ENCODE assay signal across 19 cellular contexts in the genomic region with DNA sequence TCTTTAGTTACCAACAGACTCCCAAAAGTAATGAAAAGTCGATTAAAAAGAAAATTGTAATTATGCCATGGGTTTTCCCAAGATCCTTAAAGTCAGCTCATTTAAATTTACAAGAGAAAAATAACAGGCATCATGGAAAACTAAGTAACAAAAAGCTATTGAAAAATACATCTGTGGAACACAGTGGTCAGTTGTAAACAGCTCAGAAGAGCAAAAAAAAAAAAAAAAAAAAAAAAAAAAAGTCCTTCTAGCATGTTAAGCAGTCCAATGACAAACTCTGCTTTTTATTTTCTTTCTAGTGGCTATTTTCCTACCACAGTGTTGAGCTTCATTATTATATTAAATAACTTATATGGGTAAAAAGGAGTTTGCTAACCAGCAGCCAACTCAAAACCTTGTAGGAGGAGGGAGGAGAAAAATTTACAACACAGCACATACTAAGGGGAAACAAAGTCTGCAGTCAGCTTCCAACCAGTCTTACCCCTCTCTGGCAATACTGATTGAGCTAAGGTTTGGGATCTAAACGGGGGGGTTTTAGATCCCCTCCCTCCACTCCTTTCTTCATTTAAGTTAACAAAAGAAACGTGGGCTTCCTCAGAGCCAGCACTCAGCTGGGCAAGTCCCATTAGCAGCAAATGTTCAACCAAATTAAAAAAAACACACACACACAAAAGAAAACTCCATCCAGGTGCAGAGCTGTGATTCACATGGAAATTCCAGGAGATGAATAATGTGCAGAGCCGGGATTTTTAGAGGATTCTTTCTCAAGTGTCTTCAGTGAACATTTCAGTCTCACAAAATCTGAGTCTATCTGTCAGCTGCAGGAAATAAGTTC. TPM values are rescaled to one million over a fixed set of nuclear protein-coding genes. Genes with fewer than 3 reads are reported as not detected.
DNase-seq lines count a peak whose midpoint lies in the region; ATAC-seq and TF ChIP-seq lines count a peak whose summit lies in the region.
"Had no signal": no experiment of that assay in that cellular context is flagged by ENCODE, and none has a peak within 500 bp of the region (broad histone marks: within the 10 kb centered on the region; RNA-seq: fewer than 3 reads in every experiment).

No MANE protein-coding gene starts in this region.

- BruUV-seq in MCF 10A (replicated peaks; lab: Mats Ljungman, UMichigan): no TSS peak

- TF ChIP-seq CTCF in MCF 10A (IDR thresholded peaks at IDR 0.05; ENCODE audit: unreplicated experiment) (no peak), breast epithelium (IDR thresholded peaks at IDR 0.05) (no peak), neural crest cell (conservative IDR thresholded peaks at IDR 0.05) (no peak), natural killer cell (IDR thresholded peaks at IDR 0.05) (no peak)

- H3K27me3 ChIP-seq in breast epithelium: no peaks in the 10 kb centered on the region

- H3K4me1 ChIP-seq in breast epithelium: no peaks in the 10 kb centered on the region

- H3K4me1 Mint-ChIP-seq in MCF 10A (ENCODE audit: insufficient read depth, unreplicated experiment) (peaks cover 25% of the 10 kb centered on the region), neural crest cell (peaks cover 46% of the 10 kb centered on the region), natural killer cell (no peaks in the 10 kb centered on the region)

- H3K27ac ChIP-seq in breast epithelium: no peak overlapping the region
- H3K27ac ChIP-seq: thoracic aorta had no signal

- H3K4me3 ChIP-seq in breast epithelium: no peak overlapping the region
- H3K4me3 ChIP-seq: thoracic aorta had no signal

- H3K36me3 Mint-ChIP-seq in MCF 10A (ENCODE audit: insufficient read depth, unreplicated experiment): peaks cover 4% of the 10 kb centered on the region
- H3K36me3 Mint-ChIP-seq in neural crest cell (ENCODE audit: low read depth): peaks cover 4% of the 10 kb centered on the region
- peaks cover 27% of the 10 kb centered on the region for H3K36me3 Mint-ChIP-seq in natural killer cell

- CTCF ChIA-PET in MCF 10A (lab: Yijun Ruan, JAX): interaction anchor here (0.6 to 3.9 kb wide), 11 partner anchors 10 to 1376 kb away, joined by 3 to 13 read pairs (median 4); no protein-coding TSS in a partner anchor

- H3K9me3 ChIP-seq in breast epithelium: no peaks in the 10 kb centered on the region
- H3K9me3 ChIP-seq: SK-N-SH, thoracic aorta had no signal

- no peak for ATAC-seq in GM19023 (IDR thresholded peaks at IDR 0.05; ENCODE audit: unreplicated experiment)
- no peak for ATAC-seq in natural killer cell

- no peaks in the 10 kb centered on the region for H3K9me3 Mint-ChIP-seq in MCF 10A (ENCODE audit: unreplicated experiment)
- peaks cover 3% of the 10 kb centered on the region for H3K9me3 Mint-ChIP-seq in neural crest cell
- no peaks in the 10 kb centered on the region for H3K9me3 Mint-ChIP-seq in natural killer cell

- intact Hi-C loops in MCF 10A (cut with micrococcal nuclease) (no loop called here), breast epithelium (cut with DNase I; ENCODE audit: low total_unique reads) (no loop called here), natural killer cell (cut with micrococcal nuclease) (no loop called here)

- H3K27ac Mint-ChIP-seq in MCF 10A (ENCODE audit: low read depth, unreplicated experiment): peak overlapping the region; percentile 94
- H3K27ac Mint-ChIP-seq in neural crest cell (ENCODE audit: unreplicated experiment): peak overlapping the region; percentile 95
- H3K27ac Mint-ChIP-seq in natural killer cell: no peak overlapping the region
- H3K27ac Mint-ChIP-seq: activated naive CD8-positive, alpha-beta T cell treated with anti-CD3 and anti-CD28 coated beads for 36 hours had no signal

- H3K4me3 Mint-ChIP-seq in MCF 10A (ENCODE audit: unreplicated experiment) (peak overlapping the region; percentile 35), neural crest cell (peak overlapping the region; percentile 6), natural killer cell (no peak overlapping the region)
- H3K4me3 Mint-ChIP-seq: activated naive CD8-positive, alpha-beta T cell treated with anti-CD3 and anti-CD28 coated beads for 36 hours; CD14-positive monocyte had no signal

- no peaks in the 10 kb centered on the region for H3K27me3 Mint-ChIP-seq in MCF 10A (ENCODE audit: insufficient read depth, unreplicated experiment)
- H3K27me3 Mint-ChIP-seq in neural crest cell (ENCODE audit: low read depth): no peaks in the 10 kb centered on the region
- H3K27me3 Mint-ChIP-seq in natural killer cell (ENCODE audit: low read depth in 2 of 2): no peaks in the 10 kb centered on the region
- H3K27me3 Mint-ChIP-seq: activated naive CD8-positive, alpha-beta T cell treated with anti-CD3 and anti-CD28 coated beads for 36 hours had no signal

- POLR2A ChIA-PET in MCF 10A (lab: Yijun Ruan, JAX): interaction anchor here (0.6 to 5.2 kb wide), 7 partner anchors 9 to 366 kb away, joined by 3 to 31 read pairs (median 8); a partner anchor contains a TSS

- no peak for TF ChIP-seq POLR2A in breast epithelium (IDR thresholded peaks at IDR 0.05)

- H3K36me3 ChIP-seq in breast epithelium: no peaks in the 10 kb centered on the region
- H3K36me3 ChIP-seq: thoracic aorta had no signal

- DNase-seq in MCF 10A (ENCODE audit: unreplicated experiment) (peak; percentile 34), breast epithelium (ENCODE audit: low spot score in 2 of 2) (no peak), globus pallidus (ENCODE audit: low spot score) (peak; percentile 73), neural crest cell (ENCODE audit: low read depth, low spot score) (no peak), NCI-H446 (lab: John Stamatoyannopoulos, UW) (no peak), natural killer cell (no peak)
- DNase-seq in stimulated activated CD4-positive, alpha-beta T cell treated with anti-CD3 and anti-CD28 coated beads, Interleukin-1b, Interleukin-23, amount 100 ng/mL, for 48 hours: no peak
- DNase-seq: 8988T; activated naive CD8-positive, alpha-beta T cell treated with anti-CD3 and anti-CD28 coated beads for 36 hours; activated T-cell treated with anti-CD3 and anti-CD28 coated beads, Interleukin-2, amount 50 U/mL, for 1 hour; central memory CD4-positive, alpha-beta T cell; NCI-H2029 treated with DMSO at 0.1 percent for 48 hours; NCI-H524 treated with DMSO at 0.1 percent for 48 hours; SK-N-SH; stimulated activated CD4-positive, alpha-beta T cell treated with anti-CD3 and anti-CD28 coated beads, Interleukin-4, amount 100 ng/mL, for 1 hour had no signal

RNA-seq across cellular contexts. Expression of a gene that starts 44.7 kb away (rescaled TPM):
- total RNA-seq in MCF 10A (2022) (4.8 and 5.4 TPM in 2 replicates), breast epithelium (10 to 100 TPM; 16.4 to 45.8 (median 25.0) TPM), neural crest cell (1.7 and 1.9 TPM in 2 replicates), natural killer cell (100 to 1,000 TPM in 1 of 3 donors, 10 to 100 TPM in 2; 42.9 to 106 (median 90.8) TPM)
- total RNA-seq: fibroblast of villous mesenchyme had no signal

Comparison
In these comparisons a context has a peak if more than half of its experiments do, and no peak if none do; other contexts are left out.
1. DNase-seq: peak in MCF 10A (single experiment) and globus pallidus (single experiment); none in breast epithelium (0 of 2), neural crest cell (single experiment), NCI-H446 (0 of 2), stimulated activated CD4-positive, alpha-beta T cell treated with anti-CD3 and anti-CD28 coated beads, Interleukin-1b, Interleukin-23, amount 100 ng/mL, for 48 hours (single experiment) and natural killer cell (single experiment).
2. H3K27ac Mint-ChIP-seq: peak in MCF 10A (single experiment) and neural crest cell (single experiment); none in natural killer cell (0 of 2).